ENCODE assay signal across 15 cellular contexts in the genomic region with DNA sequence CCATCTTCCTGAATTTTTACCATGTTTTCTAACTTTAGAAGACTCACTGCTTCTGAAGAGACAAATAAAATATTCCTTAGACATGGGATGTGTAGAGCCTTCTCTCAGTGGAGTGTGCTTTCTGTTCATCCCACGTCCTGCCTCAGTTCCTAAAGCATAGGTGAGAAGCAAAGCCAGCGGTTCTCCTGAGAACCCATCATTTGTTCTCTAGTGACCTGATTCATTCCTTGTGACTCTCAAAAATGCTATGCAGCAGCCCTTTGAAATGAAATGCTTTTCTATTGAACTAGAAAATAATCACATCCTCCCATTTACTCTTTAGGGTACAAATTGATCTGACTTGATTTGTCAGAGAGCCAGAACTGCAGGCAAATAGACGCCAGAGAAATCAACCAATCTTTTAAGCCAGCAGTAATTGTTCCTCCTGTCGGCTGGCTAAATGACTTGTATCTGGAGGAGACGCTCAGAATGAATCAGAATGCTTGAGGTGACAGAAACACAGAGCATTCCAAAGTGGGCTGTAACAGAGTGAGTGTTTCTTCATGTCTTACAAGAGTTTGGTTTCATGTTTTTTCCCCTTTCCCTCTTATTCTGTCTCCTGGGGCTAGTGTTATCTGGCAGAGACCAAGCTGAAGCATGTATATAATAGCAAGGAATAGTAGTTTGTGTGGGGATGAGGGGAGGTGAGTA.
DNase-seq lines count a peak whose midpoint lies in the region; TF ChIP-seq lines count a peak whose summit lies in the region.
"Had no signal": no experiment of that assay in that cellular context is flagged by ENCODE, and none has a peak within 500 bp of the region (broad histone marks: within the 10 kb centered on the region; RNA-seq: fewer than 3 reads in every experiment).

No MANE protein-coding gene starts in this region.

- peaks cover 15% of the 10 kb centered on the region for H3K9me3 ChIP-seq in AG04450 (ENCODE audit: control insufficient read depth, insufficient read depth, low read length)
- no peaks in the 10 kb centered on the region for H3K9me3 ChIP-seq in GM23248 (ENCODE audit: low read depth)
- peaks cover 0 to 12% (median 8%) of the 10 kb centered on the region in 3 donors for H3K9me3 ChIP-seq in esophagus squamous epithelium
- H3K9me3 ChIP-seq in CD8-positive, alpha-beta memory T cell (ENCODE audit: low read length): no peaks in the 10 kb centered on the region

- TF ChIP-seq POLR2A in esophagus squamous epithelium (IDR thresholded peaks at IDR 0.05): no peak

- in situ Hi-C loops in GM23248 (cut with MboI): no loop called here

- no peak overlapping the region for H3K27ac Mint-ChIP-seq in progenitor cell of endocrine pancreas
- no peak overlapping the region for H3K27ac Mint-ChIP-seq in CD8-positive, alpha-beta memory T cell
- H3K27ac Mint-ChIP-seq: activated CD4-positive, alpha-beta memory T cell treated with anti-CD3 and anti-CD28 coated beads for 36 hours had no signal

- H3K27me3 ChIP-seq in AG04450 (ENCODE audit: control insufficient read depth, insufficient read depth, low read length): no peaks in the 10 kb centered on the region
- H3K27me3 ChIP-seq in GM23248 (replicated peaks; ENCODE audit: insufficient read depth): no peaks in the 10 kb centered on the region
- H3K27me3 ChIP-seq in esophagus squamous epithelium: no peaks in the 10 kb centered on the region
- H3K27me3 ChIP-seq in CD8-positive, alpha-beta memory T cell (ENCODE audit: insufficient read depth, low read length, poor library complexity, severe bottlenecking): no peaks in the 10 kb centered on the region

- H3K4me3 Mint-ChIP-seq in progenitor cell of endocrine pancreas (ENCODE audit: low read depth): no peak overlapping the region
- H3K4me3 Mint-ChIP-seq in CD8-positive, alpha-beta memory T cell: no peak overlapping the region
- H3K4me3 Mint-ChIP-seq: activated CD4-positive, alpha-beta memory T cell treated with anti-CD3 and anti-CD28 coated beads for 36 hours had no signal

- peaks cover 5% of the 10 kb centered on the region for H3K27me3 Mint-ChIP-seq in progenitor cell of endocrine pancreas
- peaks cover 2 to 5% of the 10 kb centered on the region in 2 donors for H3K27me3 Mint-ChIP-seq in CD8-positive, alpha-beta memory T cell

- CTCF ChIA-PET in AG04450 (lab: Charles Lee): interaction anchor here (1.0 kb wide), 1 partner anchor 9 kb away, joined by 4 read pairs; no protein-coding TSS in a partner anchor
- CTCF ChIA-PET in CD8-positive, alpha-beta memory T cell (lab: Charles Lee): no interaction called here

- intact Hi-C loops in esophagus squamous epithelium (cut with DNase I): no loop called here

- H3K36me3 ChIP-seq in GM23248 (ENCODE audit: low read depth): no peaks in the 10 kb centered on the region
- H3K36me3 ChIP-seq in esophagus squamous epithelium: no peaks in the 10 kb centered on the region
- no peaks in the 10 kb centered on the region for H3K36me3 ChIP-seq in CD8-positive, alpha-beta memory T cell (ENCODE audit: insufficient read depth, low read length)

- H4K20me1 ChIP-seq in GM23248 (ENCODE audit: insufficient read depth): no peaks in the 10 kb centered on the region

- TF ChIP-seq CTCF in AG04450 (IDR thresholded peaks at IDR 0.05; ENCODE audit: low read depth, low read length): no peak
- TF ChIP-seq CTCF in progenitor cell of endocrine pancreas (IDR thresholded peaks at IDR 0.05; ENCODE audit: unreplicated experiment): no peak
- no peak for TF ChIP-seq CTCF in esophagus squamous epithelium (IDR thresholded peaks at IDR 0.05)

- no peak overlapping the region for H3K27ac ChIP-seq in AG04450 (ENCODE audit: low read depth, low read length)
- no peak overlapping the region; the same call in 1 of the 2 replicates for H3K27ac ChIP-seq in GM23248
- peak overlapping the region; percentile 61 for H3K27ac ChIP-seq in caudate nucleus (ENCODE audit: low read depth, low read length)
- H3K27ac ChIP-seq in esophagus squamous epithelium: no peak overlapping the region
- H3K27ac ChIP-seq in CD8-positive, alpha-beta memory T cell (ENCODE audit: low read depth, low read length): no peak overlapping the region
- H3K27ac ChIP-seq: C4-2B, RWPE1 had no signal

- POLR2A ChIA-PET in AG04450 (lab: Yijun Ruan, JAX): interaction anchor here (0.5 kb wide), 1 partner anchor 275 kb away, joined by 10 read pairs; no protein-coding TSS in a partner anchor
- POLR2A ChIA-PET in CD8-positive, alpha-beta memory T cell (lab: Charles Lee): no interaction called here

- H3K79me2 ChIP-seq in GM23248 (ENCODE audit: insufficient read depth): no peaks in the 10 kb centered on the region

- H3K4me2 ChIP-seq in GM23248 (ENCODE audit: unreplicated experiment): peak overlapping the region; percentile 56

- H3K4me3 ChIP-seq in AG04450 (ENCODE audit: low read depth, low read length): no peak overlapping the region
- no peak overlapping the region for H3K4me3 ChIP-seq in GM23248
- no peak overlapping the region for H3K4me3 ChIP-seq in esophagus squamous epithelium
- no peak overlapping the region for H3K4me3 ChIP-seq in CD8-positive, alpha-beta memory T cell (ENCODE audit: low read length)

- H2AFZ ChIP-seq in GM23248: 0 out of 2 replicates have a peak overlapping the region, but pooled peaks have one; percentile 6

- peaks cover 23% of the 10 kb centered on the region for H3K9me3 Mint-ChIP-seq in progenitor cell of endocrine pancreas (ENCODE audit: low read depth)
- H3K9me3 Mint-ChIP-seq in CD8-positive, alpha-beta memory T cell: peaks cover 2 to 30% (median 10%) of the 10 kb centered on the region in 5 donors

- peaks cover 12% of the 10 kb centered on the region for H3K4me1 ChIP-seq in GM23248 (ENCODE audit: insufficient read depth)
- H3K4me1 ChIP-seq in esophagus squamous epithelium: no peaks in the 10 kb centered on the region
- no peaks in the 10 kb centered on the region for H3K4me1 ChIP-seq in CD8-positive, alpha-beta memory T cell (ENCODE audit: insufficient read depth, low read length)

- H3K9me2 ChIP-seq in GM23248 (ENCODE audit: insufficient read depth): no peaks in the 10 kb centered on the region

- peaks cover 6% of the 10 kb centered on the region for H3K36me3 Mint-ChIP-seq in progenitor cell of endocrine pancreas (ENCODE audit: insufficient read depth)
- H3K36me3 Mint-ChIP-seq in CD8-positive, alpha-beta memory T cell: peaks cover 0 to 20% (median 3%) of the 10 kb centered on the region in 3 donors
- H3K36me3 Mint-ChIP-seq: activated CD4-positive, alpha-beta memory T cell treated with anti-CD3 and anti-CD28 coated beads for 36 hours had no signal

- no peak overlapping the region for H3K9ac ChIP-seq in GM23248

- peaks cover 4% of the 10 kb centered on the region for H3K4me1 Mint-ChIP-seq in progenitor cell of endocrine pancreas (ENCODE audit: low read depth)
- H3K4me1 Mint-ChIP-seq in CD8-positive, alpha-beta memory T cell: no peaks in the 10 kb centered on the region

- DNase-seq in AG04450 (ENCODE audit: low read depth, low spot score) (peak; percentile 26), GM23248 (peak; percentile 86), caudate nucleus (lab: John Stamatoyannopoulos, UW) (peak in 6 of 61 donors; percentile 9 to 56 (median 27)), kidney glomerular epithelial cell (lab: John Stamatoyannopoulos, UW) (peak; percentile 35), progenitor cell of endocrine pancreas (ENCODE audit: low spot score, unreplicated experiment) (no peak), esophagus squamous epithelium (lab: John Stamatoyannopoulos, UW) (no peak)
- no peak for DNase-seq in CD8-positive, alpha-beta memory T cell
- DNase-seq in activated CD4-positive, alpha-beta T cell treated with anti-CD3 and anti-CD28 coated beads, Interleukin-2, amount 50 U/mL, for 1 hour: no peak
- DNase-seq: activated CD4-positive, alpha-beta memory T cell treated with anti-CD3 and anti-CD28 coated beads for 36 hours; aorta; KBM-7; NCI-H1417; stimulated activated CD4-positive, alpha-beta T cell treated with anti-CD3 and anti-CD28 coated beads, Interleukin-1b, Interleukin-23, amount 100 ng/mL, for 48 hours had no signal

- 25 to 26% methylated on average over 5 of the region's 5 CpGs for WGBS in GM23248 (ENCODE audit: low coverage in 1 of 2, low lambda C conversion rate in 2 of 2, missing lambda C conversion rate in 2 of 2), 2 experiments
- 55 to 62% methylated on average over 5 of the region's 5 CpGs for WGBS in esophagus squamous epithelium, 2 donors

- no peaks in the 10 kb centered on the region for H3F3A ChIP-seq in GM23248 (ENCODE audit: insufficient read depth)

Comparison
In these comparisons a context has a peak if more than half of its experiments do, and no peak if none do; other contexts are left out.
1. DNase-seq: peak in AG04450 (single experiment), GM23248 (single experiment) and kidney glomerular epithelial cell (single experiment); none in progenitor cell of endocrine pancreas (single experiment), esophagus squamous epithelium (single experiment), CD8-positive, alpha-beta memory T cell (0 of 5) and activated CD4-positive, alpha-beta T cell treated with anti-CD3 and anti-CD28 coated beads, Interleukin-2, amount 50 U/mL, for 1 hour (single experiment).